In the genomic region with DNA sequence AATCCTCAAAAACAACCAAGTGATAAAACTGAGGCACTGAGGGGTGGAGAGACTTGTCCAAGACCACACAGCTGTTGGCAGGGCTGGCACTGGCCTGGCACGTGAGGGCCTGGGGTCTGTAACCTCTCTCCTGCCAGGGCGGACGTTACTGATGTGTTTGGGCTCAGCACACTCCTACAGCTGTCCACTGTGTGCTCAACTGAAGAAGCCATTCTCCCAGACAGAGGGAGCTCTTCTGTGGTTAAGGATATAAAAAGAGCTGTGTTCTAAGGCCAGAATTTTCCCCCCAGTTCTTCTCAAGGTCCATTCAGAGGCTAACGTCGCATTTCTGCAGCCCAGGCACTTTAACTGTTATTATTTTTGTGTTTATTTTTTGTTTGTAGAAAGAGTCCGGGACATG, we compare ENCODE assay signal across 14 cellular contexts.
DNase-seq lines count a peak whose midpoint lies in the region; ATAC-seq lines count a peak whose summit lies in the region.
"Had no signal": no experiment of that assay in that cellular context is flagged by ENCODE, and none has a peak within 500 bp of the region (broad histone marks: within the 10 kb centered on the region; RNA-seq: fewer than 3 reads in every experiment).

No MANE protein-coding gene starts in this region.

- no peak overlapping the region for H3K27ac Mint-ChIP-seq in activated T-helper 1 cell treated with anti-CD3 and anti-CD28 coated beads, Interleukin-12 subunit alpha, Interleukin-12 subunit beta, Interleukin-2, Interleukin-4 antibody, amounts not matched to agents 30 ng/mL and 10 ng/mL and 1 ng/mL, durations not matched to agents 14 hours and 24 hours and 36 hours
- no peak overlapping the region for H3K27ac Mint-ChIP-seq in activated naive CD4-positive, alpha-beta T cell treated with anti-CD3 and anti-CD28 coated beads, Interleukin-2, amount 10 ng/mL, durations not matched to agents 7 days and 5 days
- H3K27ac Mint-ChIP-seq: T-helper 2 cell treated with Interferon-gamma antibody and Interleukin-4, amounts not matched to agents 5 μg/mL and 100 μg/mL, for 36 hours had no signal

- CTCF ChIA-PET in activated naive CD4-positive, alpha-beta T cell treated with anti-CD3 and anti-CD28 coated beads, Interleukin-2, amount 10 ng/mL, durations not matched to agents 7 days and 5 days (lab: Charles Lee) = no interaction called here

- no peaks in the 10 kb centered on the region for H3K9me3 Mint-ChIP-seq in activated T-helper 1 cell treated with anti-CD3 and anti-CD28 coated beads, Interleukin-12 subunit alpha, Interleukin-12 subunit beta, Interleukin-2, Interleukin-4 antibody, amounts not matched to agents 30 ng/mL and 10 ng/mL and 1 ng/mL, durations not matched to agents 14 hours and 24 hours and 36 hours
- H3K9me3 Mint-ChIP-seq in activated naive CD4-positive, alpha-beta T cell treated with anti-CD3 and anti-CD28 coated beads, Interleukin-2, amount 10 ng/mL, durations not matched to agents 7 days and 5 days = no peaks in the 10 kb centered on the region
- H3K9me3 Mint-ChIP-seq: T-helper 2 cell treated with Interferon-gamma antibody and Interleukin-4, amounts not matched to agents 5 μg/mL and 100 μg/mL, for 36 hours had no signal

- peak overlapping the region; percentile 71 for H3K27ac ChIP-seq in layer of hippocampus (ENCODE audit: low read depth, low read length)
- H3K27ac ChIP-seq: ascending aorta had no signal

- DNase-seq in COR-L47 (lab: John Stamatoyannopoulos, UW) = peak; percentile 34
- peak; percentile 87 for DNase-seq in NCI-H146 (lab: John Stamatoyannopoulos, UW)
- peak in 50 of 56 donors; percentile 1 to 86 (median 32) for DNase-seq in amygdala (lab: John Stamatoyannopoulos, UW)
- no peak for DNase-seq in activated CD4-positive, CD25-positive, alpha-beta regulatory T cell (lab: John Stamatoyannopoulos, UW)
- no peak for DNase-seq in activated T-helper 1 cell treated with anti-CD3 and anti-CD28 coated beads, Interleukin-12 subunit alpha, Interleukin-12 subunit beta, Interleukin-2, Interleukin-4 antibody, amounts not matched to agents 30 ng/mL and 10 ng/mL and 1 ng/mL, durations not matched to agents 14 hours and 24 hours and 36 hours (ENCODE audit: low spot score)
- DNase-seq in activated naive CD4-positive, alpha-beta T cell treated with anti-CD3 and anti-CD28 coated beads, Interleukin-2, amount 10 ng/mL, durations not matched to agents 7 days and 5 days = no peak
- DNase-seq: IMR-90; NK-92 treated with Interleukin-12 subunit alpha and Interleukin-12 subunit beta, amount 100 ng/mL, for 24 hours; stimulated activated naive CD4-positive, alpha-beta T cell had no signal

- H3K27me3 ChIP-seq in layer of hippocampus (ENCODE audit: control insufficient read depth, insufficient read depth, low read length) = no peaks in the 10 kb centered on the region
- H3K27me3 ChIP-seq: ascending aorta had no signal

- intact Hi-C loops in activated T-helper 1 cell treated with anti-CD3 and anti-CD28 coated beads, Interleukin-12 subunit alpha, Interleukin-12 subunit beta, Interleukin-2, Interleukin-4 antibody, amounts not matched to agents 30 ng/mL and 10 ng/mL and 1 ng/mL, durations not matched to agents 14 hours and 24 hours and 36 hours (cut with micrococcal nuclease) = no loop called here

- no peaks in the 10 kb centered on the region for H3K27me3 Mint-ChIP-seq in activated T-helper 1 cell treated with anti-CD3 and anti-CD28 coated beads, Interleukin-12 subunit alpha, Interleukin-12 subunit beta, Interleukin-2, Interleukin-4 antibody, amounts not matched to agents 30 ng/mL and 10 ng/mL and 1 ng/mL, durations not matched to agents 14 hours and 24 hours and 36 hours (ENCODE audit: insufficient read depth)
- H3K27me3 Mint-ChIP-seq in activated naive CD4-positive, alpha-beta T cell treated with anti-CD3 and anti-CD28 coated beads, Interleukin-2, amount 10 ng/mL, durations not matched to agents 7 days and 5 days = no peaks in the 10 kb centered on the region

- H3K4me1 Mint-ChIP-seq in activated T-helper 1 cell treated with anti-CD3 and anti-CD28 coated beads, Interleukin-12 subunit alpha, Interleukin-12 subunit beta, Interleukin-2, Interleukin-4 antibody, amounts not matched to agents 30 ng/mL and 10 ng/mL and 1 ng/mL, durations not matched to agents 14 hours and 24 hours and 36 hours (ENCODE audit: low read depth) = no peaks in the 10 kb centered on the region
- H3K4me1 Mint-ChIP-seq in activated naive CD4-positive, alpha-beta T cell treated with anti-CD3 and anti-CD28 coated beads, Interleukin-2, amount 10 ng/mL, durations not matched to agents 7 days and 5 days = no peaks in the 10 kb centered on the region

- no peaks in the 10 kb centered on the region for H3K36me3 Mint-ChIP-seq in activated T-helper 1 cell treated with anti-CD3 and anti-CD28 coated beads, Interleukin-12 subunit alpha, Interleukin-12 subunit beta, Interleukin-2, Interleukin-4 antibody, amounts not matched to agents 30 ng/mL and 10 ng/mL and 1 ng/mL, durations not matched to agents 14 hours and 24 hours and 36 hours (ENCODE audit: low read depth)
- no peaks in the 10 kb centered on the region for H3K36me3 Mint-ChIP-seq in activated naive CD4-positive, alpha-beta T cell treated with anti-CD3 and anti-CD28 coated beads, Interleukin-2, amount 10 ng/mL, durations not matched to agents 7 days and 5 days

- H3K4me3 Mint-ChIP-seq in activated T-helper 1 cell treated with anti-CD3 and anti-CD28 coated beads, Interleukin-12 subunit alpha, Interleukin-12 subunit beta, Interleukin-2, Interleukin-4 antibody, amounts not matched to agents 30 ng/mL and 10 ng/mL and 1 ng/mL, durations not matched to agents 14 hours and 24 hours and 36 hours = no peak overlapping the region
- H3K4me3 Mint-ChIP-seq in activated naive CD4-positive, alpha-beta T cell treated with anti-CD3 and anti-CD28 coated beads, Interleukin-2, amount 10 ng/mL, durations not matched to agents 7 days and 5 days = no peak overlapping the region
- H3K4me3 Mint-ChIP-seq: T-helper 2 cell treated with Interferon-gamma antibody and Interleukin-4, amounts not matched to agents 5 μg/mL and 100 μg/mL, for 36 hours had no signal

- no peak for ATAC-seq in GM19351 (IDR thresholded peaks at IDR 0.05; ENCODE audit: unreplicated experiment)
- ATAC-seq: GM12878 had no signal

Comparison
In these comparisons a context has a peak if more than half of its experiments do, and no peak if none do; other contexts are left out.
1. DNase-seq: peak in COR-L47 (single experiment), NCI-H146 (single experiment) and amygdala (50 of 56); none in activated CD4-positive, CD25-positive, alpha-beta regulatory T cell (0 of 4), activated T-helper 1 cell treated with anti-CD3 and anti-CD28 coated beads, Interleukin-12 subunit alpha, Interleukin-12 subunit beta, Interleukin-2, Interleukin-4 antibody, amounts not matched to agents 30 ng/mL and 10 ng/mL and 1 ng/mL, durations not matched to agents 14 hours and 24 hours and 36 hours (single experiment) and activated naive CD4-positive, alpha-beta T cell treated with anti-CD3 and anti-CD28 coated beads, Interleukin-2, amount 10 ng/mL, durations not matched to agents 7 days and 5 days (single experiment).